ENCODE assay signal across 6 cellular contexts in the genomic region with DNA sequence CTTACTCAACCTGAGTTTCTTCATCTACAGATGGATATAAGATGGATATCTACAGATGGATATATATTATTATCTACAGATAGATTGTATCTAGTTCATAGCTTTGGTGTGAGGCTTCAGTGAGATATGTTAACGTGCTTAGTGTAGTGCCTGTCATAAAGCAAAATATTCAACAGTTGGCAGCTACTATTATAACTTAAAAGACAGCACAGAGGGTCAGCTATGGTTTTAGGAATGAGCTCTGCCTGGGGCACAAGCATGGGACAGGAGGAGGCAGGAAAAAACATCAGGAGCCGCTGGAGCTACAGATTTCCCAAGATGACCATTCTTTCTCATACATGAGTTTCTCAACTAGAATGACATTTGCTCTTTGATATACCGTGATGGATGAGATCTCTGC. TPM values are rescaled to one million over a fixed set of nuclear protein-coding genes. Genes with fewer than 3 reads are reported as not detected.
DNase-seq lines count a peak whose midpoint lies in the region; TF ChIP-seq lines count a peak whose summit lies in the region.

No MANE protein-coding gene starts in this region.

- no peaks in the 10 kb centered on the region for H3K27me3 ChIP-seq in esophagus muscularis mucosa
- no peaks in the 10 kb centered on the region for H3K27me3 ChIP-seq in subcutaneous abdominal adipose tissue (ENCODE audit: control insufficient read depth in 5 of 5, insufficient read depth in 4 of 5, low read length in 5 of 5)

- H3K9me3 Mint-ChIP-seq in activated T-cell treated with anti-CD3 and anti-CD28 coated beads, Interleukin-2, amount 50 U/mL, for 24 hours: no peaks in the 10 kb centered on the region

- H3K9me3 ChIP-seq in esophagus muscularis mucosa (no peaks in the 10 kb centered on the region), subcutaneous abdominal adipose tissue (ENCODE audit: control insufficient read depth in 5 of 5, low read length in 5 of 5) (no peaks in the 10 kb centered on the region)

- TF ChIP-seq POLR2A in esophagus muscularis mucosa (IDR thresholded peaks at IDR 0.05; ENCODE audit: low read depth): no peak

- WGBS in esophagus muscularis mucosa: 69% methylated on average over 3 of the region's 3 CpGs

- intact Hi-C loops in esophagus muscularis mucosa (cut with DNase I): loop anchor here (5.0 kb wide), 1 partner anchor 39 kb away; a partner anchor contains a TSS

- no peaks in the 10 kb centered on the region for H3K27me3 Mint-ChIP-seq in activated T-cell treated with anti-CD3 and anti-CD28 coated beads, Interleukin-2, amount 50 U/mL, for 24 hours

- H3K9ac ChIP-seq in subcutaneous abdominal adipose tissue (ENCODE audit: low read length in 5 of 5): peak overlapping the region in 1 of 5 donors; percentile 86

- H3K36me3 ChIP-seq in esophagus muscularis mucosa: peaks cover 0 to 21% (median 16%) of the 10 kb centered on the region in 4 donors
- peaks cover 4 to 18% (median 15%) of the 10 kb centered on the region in 5 donors for H3K36me3 ChIP-seq in subcutaneous abdominal adipose tissue (ENCODE audit: control insufficient read depth in 5 of 5, insufficient read depth in 5 of 5, low read length in 5 of 5)

- peak overlapping the region; percentile 85 to 97 (median 96) for H3K27ac ChIP-seq in esophagus muscularis mucosa (replicated peaks in 1 of 4)
- H3K27ac ChIP-seq in subcutaneous abdominal adipose tissue (ENCODE audit: low read depth, low read length): no peak overlapping the region

- H3K36me3 Mint-ChIP-seq in activated T-cell treated with anti-CD3 and anti-CD28 coated beads, Interleukin-2, amount 50 U/mL, for 24 hours (ENCODE audit: low read depth): peaks cover 28% of the 10 kb centered on the region

- no peak for TF ChIP-seq EP300 in esophagus muscularis mucosa (IDR thresholded peaks at IDR 0.05)

- H3K27ac Mint-ChIP-seq in activated T-cell treated with anti-CD3 and anti-CD28 coated beads, Interleukin-2, amount 50 U/mL, for 24 hours: no peak overlapping the region

- H3K4me1 Mint-ChIP-seq in activated T-cell treated with anti-CD3 and anti-CD28 coated beads, Interleukin-2, amount 50 U/mL, for 24 hours (ENCODE audit: low read depth): peaks cover 38% of the 10 kb centered on the region

- DNase-seq in activated T-cell treated with anti-CD3 and anti-CD28 coated beads, Interleukin-2, amount 50 U/mL, for 24 hours: no peak
- DNase-seq in activated T-cell treated with anti-CD3 and anti-CD28 coated beads, Interleukin-2, amount 50 U/mL, for 48 hours: no peak
- DNase-seq in esophagus muscularis mucosa (ENCODE audit: extremely low spot score): no peak
- DNase-seq in NCI-H526 (lab: John Stamatoyannopoulos, UW): no peak
- DNase-seq in NCI-H2196 treated with DMSO at 0.1 percent for 48 hours (lab: John Stamatoyannopoulos, UW; ENCODE audit: unreplicated experiment): no peak

- peak overlapping the region; percentile 76 to 90 (median 86) for H3K4me3 ChIP-seq in esophagus muscularis mucosa
- H3K4me3 ChIP-seq in subcutaneous abdominal adipose tissue (ENCODE audit: low read depth in 1 of 5, low read length in 5 of 5): peak overlapping the region in 4 of 5 donors; percentile 36 to 83 (median 74)

- H3K4me3 Mint-ChIP-seq in activated T-cell treated with anti-CD3 and anti-CD28 coated beads, Interleukin-2, amount 50 U/mL, for 24 hours: peak overlapping the region; percentile 83

- TF ChIP-seq CTCF in esophagus muscularis mucosa (IDR thresholded peaks at IDR 0.05): no peak

- H3K4me1 ChIP-seq in esophagus muscularis mucosa: peaks cover 20 to 31% (median 22%) of the 10 kb centered on the region in 4 donors
- H3K4me1 ChIP-seq in subcutaneous abdominal adipose tissue (ENCODE audit: control insufficient read depth in 5 of 5, insufficient read depth in 5 of 5, low read length in 5 of 5): peaks cover 11 to 34% (median 26%) of the 10 kb centered on the region in 5 donors

RNA-seq across cellular contexts. Expression of a gene that starts 1.3 kb away (rescaled TPM):
- total RNA-seq in esophagus muscularis mucosa: 10 to 100 TPM; 28.2 to 51.2 (median 48.5) TPM

RNA-seq across cellular contexts. Expression of a gene that starts 10.2 kb away (rescaled TPM):
- total RNA-seq in esophagus muscularis mucosa: 10 to 100 TPM; 53.6 to 93.4 (median 70.0) TPM

RNA-seq across cellular contexts. Expression of a gene that starts 38.8 kb away (rescaled TPM):
- total RNA-seq in esophagus muscularis mucosa: 10 to 100 TPM; 69.0 to 93.9 (median 87.6) TPM

RNA-seq across cellular contexts. Expression of a gene that starts 41.3 kb away (rescaled TPM):
- total RNA-seq in esophagus muscularis mucosa: 10 to 100 TPM; 16.7 to 22.4 (median 19.3) TPM

RNA-seq across cellular contexts. Expression of a gene that starts 57.9 kb away (rescaled TPM):
- total RNA-seq in esophagus muscularis mucosa: 1 to 10 TPM in 2 of 4 donors, under 1 TPM in 2; 0.42 to 1.6 (median 1.1) TPM
